In the genomic region with DNA sequence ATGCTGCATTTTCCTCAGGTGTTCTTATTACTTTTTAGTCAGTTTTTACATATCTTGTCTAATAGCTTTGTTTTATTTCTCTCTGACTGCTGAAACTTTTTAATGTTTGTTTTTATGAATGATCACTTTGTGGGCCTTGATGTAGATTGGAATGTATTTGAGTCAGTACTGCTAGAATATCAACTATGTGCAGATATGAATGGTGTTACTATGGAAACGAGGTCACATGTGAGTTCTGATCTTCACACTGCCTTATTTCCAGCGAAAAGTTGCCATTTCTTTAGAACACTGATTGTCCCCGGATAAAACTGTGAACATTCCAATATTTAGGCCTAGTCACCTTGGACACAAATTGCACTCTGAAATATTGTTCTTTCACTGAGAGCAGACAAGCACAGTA, we compare ENCODE assay signal across 16 cellular contexts. TPM values are rescaled to one million over a fixed set of nuclear protein-coding genes. Genes with fewer than 3 reads are reported as not detected.
DNase-seq lines count a peak whose midpoint lies in the region; ATAC-seq and TF ChIP-seq lines count a peak whose summit lies in the region.
"Had no signal": no experiment of that assay in that cellular context is flagged by ENCODE, and none has a peak within 500 bp of the region (broad histone marks: within the 10 kb centered on the region; RNA-seq: fewer than 3 reads in every experiment).

No MANE protein-coding gene starts in this region.

- no peak overlapping the region for H3K27ac ChIP-seq in fibroblast of lung (ENCODE audit: insufficient read depth, low read length)
- H3K27ac ChIP-seq in neural cell (ENCODE audit: low read length), result peak overlapping the region; percentile 42
- H3K27ac ChIP-seq: HL-60 had no signal

- H3K36me3 ChIP-seq in fibroblast of lung (ENCODE audit: control insufficient read depth, insufficient read depth, low read length) (no peaks in the 10 kb centered on the region), neural cell (ENCODE audit: insufficient read depth, low read length) (no peaks in the 10 kb centered on the region)

- no peaks in the 10 kb centered on the region for H3F3A ChIP-seq in neural cell (ENCODE audit: insufficient read depth, low read length, poor library complexity, severe bottlenecking)

- H3K9me3 ChIP-seq in fibroblast of lung (ENCODE audit: control insufficient read depth, insufficient read depth, low read depth, low read length), result no peaks in the 10 kb centered on the region
- no peaks in the 10 kb centered on the region for H3K9me3 ChIP-seq in neural cell (ENCODE audit: low read length)

- H4K20me1 ChIP-seq in fibroblast of lung (ENCODE audit: control insufficient read depth, extremely low read depth, insufficient read depth, low read length), result no peaks in the 10 kb centered on the region
- no peaks in the 10 kb centered on the region for H4K20me1 ChIP-seq in neural cell (ENCODE audit: insufficient read depth)

- no peaks in the 10 kb centered on the region for H3K9me2 ChIP-seq in neural cell (ENCODE audit: insufficient read depth, low read length)

- TF ChIP-seq CTCF in fibroblast of lung (conservative IDR thresholded peaks at IDR 0.05 in 1 of 2, IDR thresholded peaks at IDR 0.05 in 1 of 2; ENCODE audit: low read depth in 1 of 2, low read length in 2 of 2) (no peak), neural cell (IDR thresholded peaks at IDR 0.05; ENCODE audit: poor library complexity, severe bottlenecking) (no peak)

- H3K27me3 ChIP-seq in fibroblast of lung (ENCODE audit: control insufficient read depth, insufficient read depth, low read length) (no peaks in the 10 kb centered on the region), neural cell (ENCODE audit: insufficient read depth, low read depth, low read length) (no peaks in the 10 kb centered on the region)

- H3K79me2 ChIP-seq in fibroblast of lung (ENCODE audit: control insufficient read depth, insufficient read depth, low read length) (no peaks in the 10 kb centered on the region), neural cell (replicated peaks; ENCODE audit: insufficient read depth, low read length) (peaks cover 16% of the 10 kb centered on the region)

- peak; percentile 19 for DNase-seq in EH (ENCODE audit: low read depth)
- peak; percentile 9 for DNase-seq in astrocyte of the hippocampus (ENCODE audit: low read depth, low spot score)
- DNase-seq in fibroblast of lung (ENCODE audit: low read depth in 2 of 2), result peak; percentile 34 to 65
- no peak for DNase-seq in SIG-M5 (lab: John Stamatoyannopoulos, UW)
- DNase-seq in COR-L47 (lab: John Stamatoyannopoulos, UW), result no peak
- DNase-seq: C1 segment of cervical spinal cord, DMS 273 treated with DMSO at 0.1 percent for 48 hours, H9, NCI-H2081 treated with DMSO at 0.1 percent for 48 hours, NCI-H510A, NCI-H774, RPMI8226 had no signal

- ATAC-seq in HG03175 (IDR thresholded peaks at IDR 0.05; ENCODE audit: unreplicated experiment) (no peak), GM19467 (IDR thresholded peaks at IDR 0.05; ENCODE audit: unreplicated experiment) (no peak)

- no peaks in the 10 kb centered on the region for H3K4me1 ChIP-seq in fibroblast of lung (ENCODE audit: control insufficient read depth, extremely low read depth, insufficient read depth, low read length)

- TF ChIP-seq RAD21 in neural cell (conservative IDR thresholded peaks at IDR 0.05), result no peak

- no peak overlapping the region for H2AFZ ChIP-seq in fibroblast of lung (ENCODE audit: low read length)
- no peak overlapping the region for H2AFZ ChIP-seq in neural cell (ENCODE audit: low read depth, low read length)

- no peak overlapping the region for H3K4me2 ChIP-seq in fibroblast of lung (ENCODE audit: extremely low read depth, insufficient read depth, low read length)
- no peak overlapping the region for H3K4me2 ChIP-seq in neural cell (ENCODE audit: low read length)

- no peak for TF ChIP-seq EP300 in neural cell (conservative IDR thresholded peaks at IDR 0.05; ENCODE audit: poor library complexity, severe bottlenecking)

- H3K4me3 ChIP-seq in fibroblast of lung (replicated peaks in 1 of 4; ENCODE audit: control extremely low read depth in 1 of 4, insufficient read depth in 1 of 4, low read depth in 3 of 4, low read length in 4 of 4), result no peak overlapping the region
- H3K4me3 ChIP-seq in neural cell (ENCODE audit: low read length), result peak overlapping the region; percentile 23

- H3K9ac ChIP-seq in fibroblast of lung (ENCODE audit: insufficient read depth, low read length) (no peak overlapping the region), neural cell (ENCODE audit: low read length) (no peak overlapping the region)

TF ChIP-seq in neural cell, 6 proteins besides CTCF, POLR2A, EP300 and RAD21:
- TF ChIP-seq EZH2 (IDR thresholded peaks at IDR 0.05; ENCODE audit: borderline replicate concordance, insufficient read depth, low read length, poor library complexity, severe bottlenecking) (no peak), POLR2AphosphoS5 (IDR thresholded peaks at IDR 0.05) (no peak), SMC3 (conservative IDR thresholded peaks at IDR 0.05; ENCODE audit: poor library complexity) (no peak), TAF1 (IDR thresholded peaks at IDR 0.05; ENCODE audit: low read depth) (no peak), MXI1 (conservative IDR thresholded peaks at IDR 0.05; ENCODE audit: poor library complexity, severe bottlenecking) (no peak)
- TF ChIP-seq, protein P1, sequence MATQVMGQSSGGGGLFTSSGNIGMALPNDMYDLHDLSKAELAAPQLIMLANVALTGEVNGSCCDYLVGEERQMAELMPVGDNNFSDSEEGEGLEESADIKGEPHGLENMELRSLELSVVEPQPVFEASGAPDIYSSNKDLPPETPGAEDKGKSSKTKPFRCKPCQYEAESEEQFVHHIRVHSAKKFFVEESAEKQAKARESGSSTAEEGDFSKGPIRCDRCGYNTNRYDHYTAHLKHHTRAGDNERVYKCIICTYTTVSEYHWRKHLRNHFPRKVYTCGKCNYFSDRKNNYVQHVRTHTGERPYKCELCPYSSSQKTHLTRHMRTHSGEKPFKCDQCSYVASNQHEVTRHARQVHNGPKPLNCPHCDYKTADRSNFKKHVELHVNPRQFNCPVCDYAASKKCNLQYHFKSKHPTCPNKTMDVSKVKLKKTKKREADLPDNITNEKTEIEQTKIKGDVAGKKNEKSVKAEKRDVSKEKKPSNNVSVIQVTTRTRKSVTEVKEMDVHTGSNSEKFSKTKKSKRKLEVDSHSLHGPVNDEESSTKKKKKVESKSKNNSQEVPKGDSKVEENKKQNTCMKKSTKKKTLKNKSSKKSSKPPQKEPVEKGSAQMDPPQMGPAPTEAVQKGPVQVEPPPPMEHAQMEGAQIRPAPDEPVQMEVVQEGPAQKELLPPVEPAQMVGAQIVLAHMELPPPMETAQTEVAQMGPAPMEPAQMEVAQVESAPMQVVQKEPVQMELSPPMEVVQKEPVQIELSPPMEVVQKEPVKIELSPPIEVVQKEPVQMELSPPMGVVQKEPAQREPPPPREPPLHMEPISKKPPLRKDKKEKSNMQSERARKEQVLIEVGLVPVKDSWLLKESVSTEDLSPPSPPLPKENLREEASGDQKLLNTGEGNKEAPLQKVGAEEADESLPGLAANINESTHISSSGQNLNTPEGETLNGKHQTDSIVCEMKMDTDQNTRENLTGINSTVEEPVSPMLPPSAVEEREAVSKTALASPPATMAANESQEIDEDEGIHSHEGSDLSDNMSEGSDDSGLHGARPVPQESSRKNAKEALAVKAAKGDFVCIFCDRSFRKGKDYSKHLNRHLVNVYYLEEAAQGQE (IDR thresholded peaks at IDR 0.05; ENCODE audit: borderline replicate concordance), result no peak

RNA-seq across cellular contexts. Expression of gene MAGED1, which starts 27.3 kb away (rescaled TPM):
- 46.0 and 72.0 TPM in 2 replicates for total RNA-seq in fibroblast of lung
- polyA plus RNA-seq in fibroblast of lung (334 and 390 TPM in 2 replicates), neural cell (378 and 408 TPM in 2 replicates)
- polyA plus RNA-seq in fibroblast of lung (2012), result 332 and 402 TPM in 2 replicates
- polyA minus RNA-seq in fibroblast of lung (ENCODE audit: low replicate concordance) (442 and 490 TPM in 2 replicates), neural cell (345 and 389 TPM in 2 replicates)

Comparison
In these comparisons a context has a peak if more than half of its experiments do, and no peak if none do; other contexts are left out.
1. DNase-seq: peak in EH (single experiment), astrocyte of the hippocampus (single experiment) and fibroblast of lung (2 of 2); none in SIG-M5 (single experiment) and COR-L47 (single experiment).